Comparison of ENCODE assay signal across 8 cellular contexts in genomic region chr10:15168296-15168780, GRCh38. TPM values are rescaled to one million over a fixed set of nuclear protein-coding genes. Genes with fewer than 3 reads are reported as not detected.
DNase-seq lines count a peak whose midpoint lies in the region; ATAC-seq and TF ChIP-seq lines count a peak whose summit lies in the region.

Gene NMT2, minus strand, starts transcription at chr10:15168693. Its CDS starts 81 bp downstream, at chr10:15168612.

- no peaks in the 10 kb centered on the region for H3K9me3 Mint-ChIP-seq in naive thymus-derived CD4-positive, alpha-beta T cell

- POLR2A ChIA-PET in naive thymus-derived CD4-positive, alpha-beta T cell (lab: Charles Lee) = interaction anchor here (0.7 to 10.2 kb wide), 10 partner anchors 10 to 330 kb away, joined by 3 to 217 read pairs (median 7); partner anchors contain the start of genes CDNF, HSPA14, MSANTD7 and RPP38

- ATAC-seq in GM18508 (IDR thresholded peaks at IDR 0.05; ENCODE audit: insufficient read depth, unreplicated experiment) (peak; percentile 45), HG02884 (IDR thresholded peaks at IDR 0.05; ENCODE audit: unreplicated experiment) (peak; percentile 84)
- ATAC-seq in naive thymus-derived CD4-positive, alpha-beta T cell = peak; percentile 82

- peak within 1 kb of the TSS; percentile 84 for H3K27ac ChIP-seq in C4-2B
- peak within 1 kb of the TSS; percentile 89 to 96 (median 92) for H3K27ac ChIP-seq in esophagus muscularis mucosa (replicated peaks in 1 of 4)
- H3K27ac ChIP-seq in naive thymus-derived CD4-positive, alpha-beta T cell (ENCODE audit: low read depth, low read length) = peak within 1 kb of the TSS; percentile 77

- H3K27ac Mint-ChIP-seq in naive thymus-derived CD4-positive, alpha-beta T cell = peak within 1 kb of the TSS; percentile 91 to 95 (median 95)

- peak; percentile 79 for TF ChIP-seq POLR2A in esophagus muscularis mucosa (IDR thresholded peaks at IDR 0.05; ENCODE audit: low read depth)

- H3K9me3 ChIP-seq in esophagus muscularis mucosa = no peaks in the 10 kb centered on the region
- no peaks in the 10 kb centered on the region for H3K9me3 ChIP-seq in naive thymus-derived CD4-positive, alpha-beta T cell (ENCODE audit: control insufficient read depth in 2 of 3, low read length in 3 of 3)

- WGBS in esophagus muscularis mucosa = 0% methylated on average over 1 of the region's 68 CpGs

- CTCF ChIA-PET in naive thymus-derived CD4-positive, alpha-beta T cell (lab: Charles Lee) = interaction anchor here (0.9 to 3.2 kb wide), 8 partner anchors 13 to 76 kb away, joined by 3 to 15 read pairs (median 4); no protein-coding TSS in a partner anchor

- H3K36me3 Mint-ChIP-seq in naive thymus-derived CD4-positive, alpha-beta T cell = peaks cover 0 to 15% (median 0%) of the 10 kb centered on the region in 5 donors

- peaks cover 14 to 35% (median 32%) of the 10 kb centered on the region in 4 donors for H3K4me1 ChIP-seq in esophagus muscularis mucosa
- peaks cover 44% of the 10 kb centered on the region in 2 donors for H3K4me1 ChIP-seq in naive thymus-derived CD4-positive, alpha-beta T cell (ENCODE audit: control insufficient read depth in 2 of 2, insufficient read depth in 2 of 2, low read length in 2 of 2)

- H3K36me3 ChIP-seq in esophagus muscularis mucosa = no peaks in the 10 kb centered on the region
- H3K36me3 ChIP-seq in naive thymus-derived CD4-positive, alpha-beta T cell (ENCODE audit: control insufficient read depth in 2 of 3, insufficient read depth in 3 of 3, low read length in 3 of 3) = no peaks in the 10 kb centered on the region

- H3K27me3 Mint-ChIP-seq in naive thymus-derived CD4-positive, alpha-beta T cell = no peaks in the 10 kb centered on the region

- H3K4me3 Mint-ChIP-seq in naive thymus-derived CD4-positive, alpha-beta T cell = peak within 1 kb of the TSS; percentile 94 to 99 (median 96)

- H3K4me3 ChIP-seq in esophagus muscularis mucosa = peak within 1 kb of the TSS; percentile 76 to 99 (median 94)
- H3K4me3 ChIP-seq in naive thymus-derived CD4-positive, alpha-beta T cell (ENCODE audit: low read length) = peak within 1 kb of the TSS; percentile 88

- peaks cover 47 to 76% (median 67%) of the 10 kb centered on the region in 7 donors for H3K4me1 Mint-ChIP-seq in naive thymus-derived CD4-positive, alpha-beta T cell

- intact Hi-C loops in esophagus muscularis mucosa (cut with DNase I) = loop anchor here (5.0 to 10.0 kb wide), 2 partner anchors 211 to 294 kb away; partner anchors contain the start of genes MEIG1 and SUV39H2
- intact Hi-C loops in naive thymus-derived CD4-positive, alpha-beta T cell (cut with micrococcal nuclease) = loop anchor here (1.0 to 2.0 kb wide), 10 partner anchors 27 to 1648 kb away; partner anchors contain the start of genes MEIG1 (in 2 of the 2), RPP38 (in 2 of the 2), ACBD7 (in 1 of the 2) and DCLRE1C (in 1 of the 2)

- no peaks in the 10 kb centered on the region for H3K27me3 ChIP-seq in esophagus muscularis mucosa
- no peaks in the 10 kb centered on the region for H3K27me3 ChIP-seq in naive thymus-derived CD4-positive, alpha-beta T cell (ENCODE audit: control insufficient read depth in 2 of 2, insufficient read depth in 2 of 2, low read length in 2 of 2)

- no peak for TF ChIP-seq EP300 in esophagus muscularis mucosa (IDR thresholded peaks at IDR 0.05)

- peak; percentile 46 for TF ChIP-seq CTCF in C4-2B (conservative IDR thresholded peaks at IDR 0.05)
- peak; percentile 27 to 59 (median 28) for TF ChIP-seq CTCF in esophagus muscularis mucosa (IDR thresholded peaks at IDR 0.05)

- peak; percentile 48 for DNase-seq in NCI-H128 (lab: John Stamatoyannopoulos, UW; ENCODE audit: unreplicated experiment)
- DNase-seq in UCSD-AML1 (lab: John Stamatoyannopoulos, UW; ENCODE audit: unreplicated experiment) = peak; percentile 92
- DNase-seq in esophagus muscularis mucosa (ENCODE audit: extremely low spot score) = no peak
- peak in 5 of 9 donors; percentile 73 to 82 (median 79) for DNase-seq in naive thymus-derived CD4-positive, alpha-beta T cell
- no peak for DNase-seq in germinal center (ENCODE audit: low spot score)

RNA-seq across cellular contexts. Expression of gene NMT2, which starts in this region (rescaled TPM):
- 10 to 100 TPM; 14.1 to 23.2 (median 16.0) TPM for total RNA-seq in esophagus muscularis mucosa
- total RNA-seq in naive thymus-derived CD4-positive, alpha-beta T cell = 10 to 100 TPM; 23.2 to 81.4 (median 39.1) TPM
- polyA plus RNA-seq in naive thymus-derived CD4-positive, alpha-beta T cell = 10 to 100 TPM; 43.8 TPM

Comparison
In these comparisons a context has a peak if more than half of its experiments do, and no peak if none do; other contexts are left out.
1. DNase-seq: peak in NCI-H128 (single experiment), UCSD-AML1 (single experiment) and naive thymus-derived CD4-positive, alpha-beta T cell (5 of 9); none in esophagus muscularis mucosa (single experiment) and germinal center (single experiment).
2. Peak in every context shown above with its lines, with median percentiles within 50 percentile points of each other: H3K27ac ChIP-seq and ATAC-seq.